ENCODE assay signal across 1 cellular context in genomic region chr2:45128580-45128997, GRCh38.
TF ChIP-seq lines count a peak whose summit lies in the region.

No MANE protein-coding gene starts in this region.

TF ChIP-seq in HEK293, 187 proteins besides CTCF, POLR2A, EP300 and RAD21 (continued from another document):
- TF ChIP-seq HIC1 (tag by site-specific recombination; IDR thresholded peaks at IDR 0.05) (0 out of 2 replicates have a peak, but pooled peaks have one; percentile 21), ZNF555 (tag by site-specific recombination; conservative IDR thresholded peaks at IDR 0.05) (no peak), ZNF302 (tag by site-specific recombination; IDR thresholded peaks at IDR 0.05; ENCODE audit: low read depth) (no peak), ZNF530 (tag by site-specific recombination; IDR thresholded peaks at IDR 0.05; ENCODE audit: low read depth) (no peak), ZNF585B (tag by site-specific recombination; IDR thresholded peaks at IDR 0.05) (no peak), SP3 (tag by site-specific recombination; IDR thresholded peaks at IDR 0.05) (0 out of 2 replicates have a peak, but pooled peaks have one; percentile 34), ZNF148 (tag by site-specific recombination; IDR thresholded peaks at IDR 0.05; ENCODE audit: borderline replicate concordance) (no peak), ZNF16 (tag by site-specific recombination; IDR thresholded peaks at IDR 0.05; ENCODE audit: low read depth) (no peak)
